ENCODE assay signal across 8 cellular contexts in the genomic region with DNA sequence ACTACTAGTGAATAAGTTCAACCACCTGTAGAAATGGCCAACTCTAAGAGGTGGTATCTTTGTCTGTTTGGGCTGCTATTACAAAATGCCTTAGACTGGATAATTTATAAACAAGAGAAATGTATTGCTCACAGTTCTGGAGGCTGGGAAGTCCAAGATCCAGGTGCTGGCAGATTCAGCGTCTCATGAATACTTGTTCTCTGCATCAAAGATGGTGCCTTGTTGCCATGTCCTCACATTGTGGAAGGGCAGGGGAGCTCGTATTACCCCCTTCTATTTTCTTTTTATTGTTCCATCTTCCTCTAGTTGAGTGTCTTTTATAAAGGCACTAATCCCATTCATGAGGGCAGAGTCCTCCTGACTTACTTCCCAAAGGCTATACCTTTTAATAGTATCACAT.
"Had no signal": no experiment of that assay in that cellular context is flagged by ENCODE, and none has a peak within 500 bp of the region (broad histone marks: within the 10 kb centered on the region; RNA-seq: fewer than 3 reads in every experiment).

No MANE protein-coding gene starts in this region.

- H3K4me3 ChIP-seq: GM12878 had no signal

- DNase-seq: GDM1, GF-D8 had no signal

- ATAC-seq: GM12878 had no signal

- FAIRE-seq: G401.6, GM12878, GM12891, GM12892, GM18507, GM19239 had no signal
